ENCODE assay signal across 1 cellular context in genomic region chr9:114777841-114778240, GRCh38.
TF ChIP-seq lines count a peak whose summit lies in the region.

No MANE protein-coding gene starts in this region.

TF ChIP-seq in A549, 52 proteins besides CTCF, POLR2A, EP300 and RAD21 (continued from another document):
- TF ChIP-seq HOXB5 (CRISPR knock-in tag; IDR thresholded peaks at IDR 0.05) (no peak), HES2 (IDR thresholded peaks at IDR 0.05) (no peak), HEYL (CRISPR knock-in tag; IDR thresholded peaks at IDR 0.05) (no peak)
